Comparison of ENCODE assay signal across 36 cellular contexts in the genomic region with DNA sequence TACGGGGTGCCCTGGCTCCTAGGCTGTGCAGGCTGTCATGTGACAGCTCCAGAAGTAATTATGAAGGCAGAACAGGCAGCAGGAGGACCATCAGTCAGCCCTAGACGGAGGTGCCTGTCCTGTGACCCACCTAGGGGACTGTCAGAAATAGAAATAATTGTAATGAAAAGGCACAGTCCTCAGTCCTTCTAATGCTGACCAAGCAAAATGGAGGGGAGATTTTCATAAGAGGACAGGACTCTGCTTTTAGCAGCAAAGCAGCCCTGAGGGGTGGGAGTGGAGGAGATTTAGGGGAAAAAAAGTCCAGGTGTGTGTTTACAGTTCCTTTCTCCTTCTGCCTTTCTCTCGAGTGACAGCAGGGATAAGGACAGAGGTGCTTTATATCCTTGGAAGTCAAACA.
"Had no signal": no experiment of that assay in that cellular context is flagged by ENCODE, and none has a peak within 500 bp of the region (broad histone marks: within the 10 kb centered on the region; RNA-seq: fewer than 3 reads in every experiment).

No MANE protein-coding gene starts in this region.

- H3K27ac ChIP-seq: adrenal gland, body of pancreas, epithelial cell of prostate, esophagus squamous epithelium, gastroesophageal sphincter, heart right ventricle, WERI-Rb-1 had no signal

- H3K4me3 ChIP-seq: adrenal gland, body of pancreas, esophagus squamous epithelium, gastroesophageal sphincter, heart right ventricle had no signal

- H3K4me3 Mint-ChIP-seq: activated B cell treated with CpG ODN at 0.5 μM for 24 hours; activated CD4-positive, alpha-beta memory T cell treated with anti-CD3 and anti-CD28 coated beads for 36 hours; activated CD4-positive, alpha-beta T cell treated with anti-CD3 and anti-CD28 coated beads, Interleukin-2, amount 10 ng/mL, durations not matched to agents 24 days and 14 days; activated CD8-positive, alpha-beta memory T cell treated with anti-CD3 and anti-CD28 coated beads, Interleukin-2, amount 10 ng/mL, durations not matched to agents 7 days and 5 days; activated CD8-positive, alpha-beta T cell treated with anti-CD3 and anti-CD28 coated beads, Interleukin-2, amount 10 ng/mL, durations not matched to agents 7 days and 5 days; activated naive CD4-positive, alpha-beta T cell treated with anti-CD3 and anti-CD28 coated beads for 36 hours; activated naive CD4-positive, alpha-beta T cell treated with anti-CD3 and anti-CD28 coated beads, Interleukin-2, amount 50 U/mL, for 24 hours; activated naive CD8-positive, alpha-beta T cell treated with anti-CD3 and anti-CD28 coated beads for 36 hours; activated naive CD8-positive, alpha-beta T cell treated with anti-CD3 and anti-CD28 coated beads, Interleukin-2, amount 50 U/mL, for 24 hours; activated T-helper 1 cell treated with anti-CD3 and anti-CD28 coated beads, Interleukin-12 subunit alpha, Interleukin-12 subunit beta, Interleukin-2, Interleukin-4 antibody, amounts not matched to agents 30 ng/mL and 10 ng/mL and 1 ng/mL, durations not matched to agents 14 hours and 24 hours and 36 hours; T-helper 17 cell; T-helper 2 cell treated with Interferon-gamma antibody and Interleukin-4, amounts not matched to agents 5 μg/mL and 100 μg/mL, for 36 hours had no signal

- H3K27ac Mint-ChIP-seq: activated B cell treated with CpG ODN at 0.5 μM for 24 hours; activated CD4-positive, alpha-beta memory T cell treated with anti-CD3 and anti-CD28 coated beads for 36 hours; activated CD4-positive, alpha-beta T cell treated with anti-CD3 and anti-CD28 coated beads, Interleukin-2, amount 10 ng/mL, durations not matched to agents 24 days and 14 days; activated CD8-positive, alpha-beta memory T cell treated with anti-CD3 and anti-CD28 coated beads, Interleukin-2, amount 10 ng/mL, durations not matched to agents 7 days and 5 days; activated CD8-positive, alpha-beta T cell treated with anti-CD3 and anti-CD28 coated beads, Interleukin-2, amount 10 ng/mL, durations not matched to agents 7 days and 5 days; activated naive CD4-positive, alpha-beta T cell treated with anti-CD3 and anti-CD28 coated beads for 36 hours; activated naive CD4-positive, alpha-beta T cell treated with anti-CD3 and anti-CD28 coated beads, Interleukin-2, amount 50 U/mL, for 24 hours; activated naive CD8-positive, alpha-beta T cell treated with anti-CD3 and anti-CD28 coated beads for 36 hours; activated naive CD8-positive, alpha-beta T cell treated with anti-CD3 and anti-CD28 coated beads, Interleukin-2, amount 50 U/mL, for 24 hours; activated T-helper 1 cell treated with anti-CD3 and anti-CD28 coated beads, Interleukin-12 subunit alpha, Interleukin-12 subunit beta, Interleukin-2, Interleukin-4 antibody, amounts not matched to agents 30 ng/mL and 10 ng/mL and 1 ng/mL, durations not matched to agents 14 hours and 24 hours and 36 hours; activated T-helper 2 cell treated with anti-CD3 and anti-CD28 coated beads, Interferon-gamma antibody, Interleukin-2, Interleukin-4, amounts not matched to agents 10 μg/mL and 5 μg/mL and 100 μg/mL, durations not matched to agents 14 hours and 24 hours and 36 hours; T-helper 17 cell; T-helper 2 cell treated with Interferon-gamma antibody and Interleukin-4, amounts not matched to agents 5 μg/mL and 100 μg/mL, for 36 hours had no signal

- H3K9me3 ChIP-seq: adrenal gland, body of pancreas, esophagus squamous epithelium, gastroesophageal sphincter, heart right ventricle had no signal

- ATAC-seq: activated CD4-positive, CD25-positive, alpha-beta regulatory T cell treated with anti-CD3 and anti-CD28 coated beads, Interleukin-2, amount 50 U/mL, for 24 hours; activated CD8-positive, alpha-beta memory T cell treated with anti-CD3 and anti-CD28 coated beads, Interleukin-2, amount 10 ng/mL, durations not matched to agents 7 days and 5 days; activated CD8-positive, alpha-beta T cell treated with anti-CD3 and anti-CD28 coated beads, Interleukin-2, amount 10 ng/mL, durations not matched to agents 7 days and 5 days; activated naive CD8-positive, alpha-beta T cell treated with anti-CD3 and anti-CD28 coated beads, Interleukin-2, amount 50 U/mL, for 24 hours; body of pancreas; gastroesophageal sphincter; heart right ventricle; T-helper 17 cell had no signal

- H3K27me3 ChIP-seq: adrenal gland, body of pancreas, esophagus squamous epithelium had no signal

- H3K4me1 Mint-ChIP-seq: activated B cell treated with CpG ODN at 0.5 μM for 24 hours; activated CD4-positive, alpha-beta T cell treated with anti-CD3 and anti-CD28 coated beads, Interleukin-2, amount 10 ng/mL, durations not matched to agents 24 days and 14 days; activated CD8-positive, alpha-beta memory T cell treated with anti-CD3 and anti-CD28 coated beads, Interleukin-2, amount 10 ng/mL, durations not matched to agents 7 days and 5 days; activated naive CD4-positive, alpha-beta T cell treated with anti-CD3 and anti-CD28 coated beads, Interleukin-2, amount 50 U/mL, for 24 hours; activated naive CD8-positive, alpha-beta T cell treated with anti-CD3 and anti-CD28 coated beads for 36 hours; activated naive CD8-positive, alpha-beta T cell treated with anti-CD3 and anti-CD28 coated beads, Interleukin-2, amount 50 U/mL, for 24 hours; T-helper 17 cell had no signal

- DNase-seq: activated B cell treated with CpG ODN at 0.5 μM for 24 hours; activated CD4-positive, alpha-beta memory T cell treated with anti-CD3 and anti-CD28 coated beads for 36 hours; activated CD4-positive, alpha-beta T cell treated with anti-CD3 and anti-CD28 coated beads, Interleukin-2, amount 10 ng/mL, durations not matched to agents 24 days and 14 days; activated CD8-positive, alpha-beta memory T cell treated with anti-CD3 and anti-CD28 coated beads, Interleukin-2, amount 10 ng/mL, durations not matched to agents 7 days and 5 days; activated CD8-positive, alpha-beta memory T cell treated with anti-CD3 and anti-CD28 coated beads, Interleukin-2, amount 50 U/mL, for 4 hours; activated CD8-positive, alpha-beta T cell treated with anti-CD3 and anti-CD28 coated beads, Interleukin-2, amount 10 ng/mL, durations not matched to agents 7 days and 5 days; activated effector memory CD4-positive, alpha-beta T cell treated with anti-CD3 and anti-CD28 coated beads, Interleukin-2, amount 50 U/mL, for 16 hours; activated naive CD4-positive, alpha-beta T cell treated with anti-CD3 and anti-CD28 coated beads for 36 hours; activated naive CD8-positive, alpha-beta T cell treated with anti-CD3 and anti-CD28 coated beads for 36 hours; activated naive CD8-positive, alpha-beta T cell treated with anti-CD3 and anti-CD28 coated beads, Interleukin-2, amount 50 U/mL, for 24 hours; activated T-cell treated with anti-CD3 and anti-CD28 coated beads, Interleukin-2, amount 50 U/mL, for 1 hour; activated T-cell treated with anti-CD3 and anti-CD28 coated beads, Interleukin-2, amount 50 U/mL, for 48 hours; adrenal gland; amygdala; aorta; body of pancreas; caudate nucleus; cortex of kidney; dermis blood vessel endothelial cell; effector CD8-positive, alpha-beta T cell; esophagus squamous epithelium; foreskin melanocyte; heart right ventricle; T-helper 17 cell; T1000; WERI-Rb-1 had no signal

- H3K27me3 Mint-ChIP-seq: activated B cell treated with CpG ODN at 0.5 μM for 24 hours; activated CD4-positive, alpha-beta memory T cell treated with anti-CD3 and anti-CD28 coated beads for 36 hours; activated CD4-positive, alpha-beta T cell treated with anti-CD3 and anti-CD28 coated beads, Interleukin-2, amount 10 ng/mL, durations not matched to agents 24 days and 14 days; activated CD8-positive, alpha-beta memory T cell treated with anti-CD3 and anti-CD28 coated beads, Interleukin-2, amount 10 ng/mL, durations not matched to agents 7 days and 5 days; activated naive CD8-positive, alpha-beta T cell treated with anti-CD3 and anti-CD28 coated beads for 36 hours; activated naive CD8-positive, alpha-beta T cell treated with anti-CD3 and anti-CD28 coated beads, Interleukin-2, amount 50 U/mL, for 24 hours had no signal

- H3K4me1 ChIP-seq: adrenal gland, esophagus squamous epithelium, gastroesophageal sphincter had no signal

- H3K9me3 Mint-ChIP-seq: activated B cell treated with CpG ODN at 0.5 μM for 24 hours; activated CD4-positive, alpha-beta memory T cell treated with anti-CD3 and anti-CD28 coated beads for 36 hours; activated CD4-positive, alpha-beta T cell treated with anti-CD3 and anti-CD28 coated beads, Interleukin-2, amount 10 ng/mL, durations not matched to agents 24 days and 14 days; activated naive CD4-positive, alpha-beta T cell treated with anti-CD3 and anti-CD28 coated beads for 36 hours; activated naive CD8-positive, alpha-beta T cell treated with anti-CD3 and anti-CD28 coated beads for 36 hours; activated naive CD8-positive, alpha-beta T cell treated with anti-CD3 and anti-CD28 coated beads, Interleukin-2, amount 50 U/mL, for 24 hours; activated T-helper 1 cell treated with anti-CD3 and anti-CD28 coated beads, Interleukin-12 subunit alpha, Interleukin-12 subunit beta, Interleukin-2, Interleukin-4 antibody, amounts not matched to agents 30 ng/mL and 10 ng/mL and 1 ng/mL, durations not matched to agents 14 hours and 24 hours and 36 hours; activated T-helper 2 cell treated with anti-CD3 and anti-CD28 coated beads, Interferon-gamma antibody, Interleukin-2, Interleukin-4, amounts not matched to agents 10 μg/mL and 5 μg/mL and 100 μg/mL, durations not matched to agents 14 hours and 24 hours and 36 hours; T-helper 2 cell treated with Interferon-gamma antibody and Interleukin-4, amounts not matched to agents 5 μg/mL and 100 μg/mL, for 36 hours had no signal

- H3K36me3 Mint-ChIP-seq: activated CD4-positive, alpha-beta memory T cell treated with anti-CD3 and anti-CD28 coated beads for 36 hours; activated CD8-positive, alpha-beta memory T cell treated with anti-CD3 and anti-CD28 coated beads, Interleukin-2, amount 10 ng/mL, durations not matched to agents 7 days and 5 days; activated naive CD4-positive, alpha-beta T cell treated with anti-CD3 and anti-CD28 coated beads, Interleukin-2, amount 50 U/mL, for 24 hours; activated naive CD8-positive, alpha-beta T cell treated with anti-CD3 and anti-CD28 coated beads for 36 hours had no signal

- FAIRE-seq: colon, endometrium, endothelial cell of umbilical vein had no signal
